Comparison of ENCODE assay signal across 2 cellular contexts in the genomic region with DNA sequence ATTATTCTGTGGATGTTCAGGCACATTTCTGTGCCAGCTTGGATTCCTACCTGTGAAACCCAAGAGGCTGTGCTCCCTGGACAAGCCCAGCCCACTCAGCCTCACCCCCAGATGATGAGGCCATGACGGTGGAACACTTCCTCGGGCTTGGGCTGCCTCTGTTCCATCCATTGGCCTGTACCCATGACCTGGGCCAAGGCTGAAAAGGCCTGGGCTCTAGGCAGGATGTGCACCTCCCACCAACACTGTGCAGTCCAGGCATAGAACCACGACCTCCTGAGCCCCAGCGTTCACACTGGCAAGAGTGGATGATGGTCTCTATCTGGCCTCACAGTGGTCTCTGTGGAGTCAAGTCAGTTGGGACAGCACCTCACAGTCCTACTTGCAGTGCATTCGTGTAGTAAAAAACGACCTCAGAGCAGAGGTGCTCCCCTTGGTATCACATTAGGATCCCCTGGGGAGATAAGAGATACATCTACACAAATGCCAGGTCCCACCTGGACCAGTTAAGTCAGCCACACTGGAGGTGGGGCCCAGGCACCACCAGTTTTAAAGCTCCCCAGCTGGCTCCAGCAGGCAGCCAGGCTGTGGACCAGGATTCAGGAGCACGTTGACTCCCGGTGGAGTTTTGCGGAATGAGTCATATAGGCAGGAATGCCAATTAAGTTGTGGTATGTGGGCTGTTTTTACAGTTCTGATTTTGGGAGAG.
A peak's percentile ranks its signal among the peaks of the same experiment; 100 is the strongest.
TF ChIP-seq lines count a peak whose summit lies in the region.

No MANE protein-coding gene starts in this region.

TF ChIP-seq in HepG2, 621 proteins besides CTCF, POLR2A, EP300 and RAD21:
- no peak for TF ChIP-seq KLF15 (CRISPR knock-in tag; IDR thresholded peaks at IDR 0.05; ENCODE audit: borderline replicate concordance)
- TF ChIP-seq ZNF263 (CRISPR knock-in tag; IDR thresholded peaks at IDR 0.05): peak; percentile 20; the same call in 1 of the 2 replicates
- TF ChIP-seq FOXC1 (CRISPR knock-in tag; IDR thresholded peaks at IDR 0.05; ENCODE audit: borderline replicate concordance): no peak
- peak; percentile 67 for TF ChIP-seq TEAD3 (CRISPR knock-in tag; optimal IDR thresholded peaks at IDR 0.05; ENCODE audit: borderline replicate concordance)
- TF ChIP-seq FOSL2 (CRISPR knock-in tag; IDR thresholded peaks at IDR 0.05): peak; percentile 60; the same call in 1 of the 2 replicates
- peak; percentile 46; the same call in 1 of the 2 replicates for TF ChIP-seq FOSL1 (CRISPR knock-in tag; IDR thresholded peaks at IDR 0.05; ENCODE audit: borderline replicate concordance)
- no peak for TF ChIP-seq SMYD3 (CRISPR knock-in tag; IDR thresholded peaks at IDR 0.05)

TF ChIP-seq in SK-N-SH treated with all-trans-retinoic acid at 6 μM for 48 hours, 23 proteins besides CTCF, POLR2A, EP300 and RAD21:
- no peak for TF ChIP-seq ZFP30 (CRISPR knock-in tag; IDR thresholded peaks at IDR 0.05)
- TF ChIP-seq SNAI2 (CRISPR knock-in tag; IDR thresholded peaks at IDR 0.05): no peak
- TF ChIP-seq, protein P1, sequence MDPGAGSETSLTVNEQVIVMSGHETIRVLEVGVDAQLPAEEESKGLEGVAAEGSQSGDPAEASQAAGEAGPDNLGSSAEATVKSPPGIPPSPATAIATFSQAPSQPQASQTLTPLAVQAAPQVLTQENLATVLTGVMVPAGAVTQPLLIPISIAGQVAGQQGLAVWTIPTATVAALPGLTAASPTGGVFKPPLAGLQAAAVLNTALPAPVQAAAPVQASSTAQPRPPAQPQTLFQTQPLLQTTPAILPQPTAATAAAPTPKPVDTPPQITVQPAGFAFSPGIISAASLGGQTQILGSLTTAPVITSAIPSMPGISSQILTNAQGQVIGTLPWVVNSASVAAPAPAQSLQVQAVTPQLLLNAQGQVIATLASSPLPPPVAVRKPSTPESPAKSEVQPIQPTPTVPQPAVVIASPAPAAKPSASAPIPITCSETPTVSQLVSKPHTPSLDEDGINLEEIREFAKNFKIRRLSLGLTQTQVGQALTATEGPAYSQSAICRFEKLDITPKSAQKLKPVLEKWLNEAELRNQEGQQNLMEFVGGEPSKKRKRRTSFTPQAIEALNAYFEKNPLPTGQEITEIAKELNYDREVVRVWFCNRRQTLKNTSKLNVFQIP (CRISPR knock-in tag; IDR thresholded peaks at IDR 0.05; ENCODE audit: borderline replicate concordance, low read depth): no peak
- TF ChIP-seq ZNF565 (CRISPR knock-in tag; conservative IDR thresholded peaks at IDR 0.05; ENCODE audit: low read depth): no peak
- TF ChIP-seq, protein P2, sequence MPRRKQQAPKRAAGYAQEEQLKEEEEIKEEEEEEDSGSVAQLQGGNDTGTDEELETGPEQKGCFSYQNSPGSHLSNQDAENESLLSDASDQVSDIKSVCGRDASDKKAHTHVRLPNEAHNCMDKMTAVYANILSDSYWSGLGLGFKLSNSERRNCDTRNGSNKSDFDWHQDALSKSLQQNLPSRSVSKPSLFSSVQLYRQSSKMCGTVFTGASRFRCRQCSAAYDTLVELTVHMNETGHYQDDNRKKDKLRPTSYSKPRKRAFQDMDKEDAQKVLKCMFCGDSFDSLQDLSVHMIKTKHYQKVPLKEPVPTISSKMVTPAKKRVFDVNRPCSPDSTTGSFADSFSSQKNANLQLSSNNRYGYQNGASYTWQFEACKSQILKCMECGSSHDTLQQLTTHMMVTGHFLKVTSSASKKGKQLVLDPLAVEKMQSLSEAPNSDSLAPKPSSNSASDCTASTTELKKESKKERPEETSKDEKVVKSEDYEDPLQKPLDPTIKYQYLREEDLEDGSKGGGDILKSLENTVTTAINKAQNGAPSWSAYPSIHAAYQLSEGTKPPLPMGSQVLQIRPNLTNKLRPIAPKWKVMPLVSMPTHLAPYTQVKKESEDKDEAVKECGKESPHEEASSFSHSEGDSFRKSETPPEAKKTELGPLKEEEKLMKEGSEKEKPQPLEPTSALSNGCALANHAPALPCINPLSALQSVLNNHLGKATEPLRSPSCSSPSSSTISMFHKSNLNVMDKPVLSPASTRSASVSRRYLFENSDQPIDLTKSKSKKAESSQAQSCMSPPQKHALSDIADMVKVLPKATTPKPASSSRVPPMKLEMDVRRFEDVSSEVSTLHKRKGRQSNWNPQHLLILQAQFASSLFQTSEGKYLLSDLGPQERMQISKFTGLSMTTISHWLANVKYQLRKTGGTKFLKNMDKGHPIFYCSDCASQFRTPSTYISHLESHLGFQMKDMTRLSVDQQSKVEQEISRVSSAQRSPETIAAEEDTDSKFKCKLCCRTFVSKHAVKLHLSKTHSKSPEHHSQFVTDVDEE (CRISPR knock-in tag; IDR thresholded peaks at IDR 0.05): no peak
- TF ChIP-seq TCF4 (CRISPR knock-in tag; IDR thresholded peaks at IDR 0.05; ENCODE audit: borderline replicate concordance): no peak
- no peak for TF ChIP-seq ZNF70 (CRISPR knock-in tag; IDR thresholded peaks at IDR 0.05)
- TF ChIP-seq ZC3H10 (CRISPR knock-in tag; IDR thresholded peaks at IDR 0.05): no peak
- no peak for TF ChIP-seq PPARA (CRISPR knock-in tag; IDR thresholded peaks at IDR 0.05; ENCODE audit: borderline replicate concordance)
- TF ChIP-seq, protein P3, sequence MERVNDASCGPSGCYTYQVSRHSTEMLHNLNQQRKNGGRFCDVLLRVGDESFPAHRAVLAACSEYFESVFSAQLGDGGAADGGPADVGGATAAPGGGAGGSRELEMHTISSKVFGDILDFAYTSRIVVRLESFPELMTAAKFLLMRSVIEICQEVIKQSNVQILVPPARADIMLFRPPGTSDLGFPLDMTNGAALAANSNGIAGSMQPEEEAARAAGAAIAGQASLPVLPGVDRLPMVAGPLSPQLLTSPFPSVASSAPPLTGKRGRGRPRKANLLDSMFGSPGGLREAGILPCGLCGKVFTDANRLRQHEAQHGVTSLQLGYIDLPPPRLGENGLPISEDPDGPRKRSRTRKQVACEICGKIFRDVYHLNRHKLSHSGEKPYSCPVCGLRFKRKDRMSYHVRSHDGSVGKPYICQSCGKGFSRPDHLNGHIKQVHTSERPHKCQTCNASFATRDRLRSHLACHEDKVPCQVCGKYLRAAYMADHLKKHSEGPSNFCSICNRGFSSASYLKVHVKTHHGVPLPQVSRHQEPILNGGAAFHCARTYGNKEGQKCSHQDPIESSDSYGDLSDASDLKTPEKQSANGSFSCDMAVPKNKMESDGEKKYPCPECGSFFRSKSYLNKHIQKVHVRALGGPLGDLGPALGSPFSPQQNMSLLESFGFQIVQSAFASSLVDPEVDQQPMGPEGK (CRISPR knock-in tag; IDR thresholded peaks at IDR 0.05; ENCODE audit: borderline replicate concordance): no peak
